In the genomic region with DNA sequence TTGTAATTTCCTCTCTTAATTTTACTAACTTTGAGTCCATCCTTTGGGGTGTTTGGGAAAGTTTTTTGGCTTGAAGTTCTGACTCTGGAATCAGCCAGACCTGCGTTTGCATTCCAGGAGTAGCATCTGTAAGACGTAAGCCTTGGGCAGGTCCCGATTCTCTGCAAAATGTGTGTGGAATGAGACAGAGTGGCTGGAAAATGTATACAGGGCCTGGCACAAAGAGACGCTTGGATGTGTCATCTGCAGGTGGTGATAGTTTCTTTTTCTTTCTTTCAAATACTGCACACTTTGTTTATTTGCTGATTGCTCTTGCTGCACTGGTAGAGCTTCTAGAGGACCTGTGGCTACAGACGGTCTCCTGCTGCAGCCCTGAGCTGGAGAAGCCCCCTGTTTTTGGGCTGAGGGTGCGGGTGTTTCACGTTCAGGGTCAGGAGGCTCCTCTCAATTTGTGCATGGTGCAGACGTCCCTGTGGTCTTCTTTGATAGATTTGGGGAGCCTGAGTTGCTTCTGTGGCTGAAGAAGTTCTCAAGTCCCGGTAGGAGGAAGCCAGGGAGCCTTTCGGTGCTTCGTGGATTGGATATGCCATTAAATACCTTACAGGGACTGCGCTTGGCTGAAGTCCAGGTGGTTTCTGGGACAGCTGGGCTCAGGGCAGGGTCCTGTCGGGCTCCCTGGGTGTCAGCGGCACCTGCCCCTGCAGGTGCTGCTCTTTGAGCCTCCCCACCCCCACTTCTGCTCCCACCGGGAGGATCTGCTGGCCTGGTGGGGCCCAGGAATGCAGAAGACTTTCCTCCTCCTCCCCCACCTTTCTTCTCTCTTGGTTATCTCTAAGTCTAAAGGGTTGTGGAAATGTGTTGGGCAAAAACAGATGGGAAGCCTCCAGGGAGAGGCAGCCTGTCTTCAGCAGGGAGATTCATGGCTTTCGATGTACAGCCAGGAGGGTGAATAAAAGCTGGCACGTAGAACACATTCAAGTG, we compare ENCODE assay signal across 10 cellular contexts. TPM values are rescaled to one million over a fixed set of nuclear protein-coding genes. Genes with fewer than 3 reads are reported as not detected.
DNase-seq lines count a peak whose midpoint lies in the region; ATAC-seq and TF ChIP-seq lines count a peak whose summit lies in the region.
"Had no signal": no experiment of that assay in that cellular context is flagged by ENCODE, and none has a peak within 500 bp of the region (broad histone marks: within the 10 kb centered on the region; RNA-seq: fewer than 3 reads in every experiment).

No MANE protein-coding gene starts in this region.

- H3K9me3 ChIP-seq in SJSA1 (replicated peaks): no peaks in the 10 kb centered on the region

- peaks cover 51% of the 10 kb centered on the region for H3K4me1 ChIP-seq in SJSA1 (replicated peaks)

- TF ChIP-seq CTCF in HFF-Myc (IDR thresholded peaks at IDR 0.05; ENCODE audit: low read depth, low read length, missing control alignments): no peak
- no peak for TF ChIP-seq CTCF in GM10266 (IDR thresholded peaks at IDR 0.05; ENCODE audit: control insufficient read depth, insufficient read depth, low read depth, missing control alignments)

- H3K36me3 ChIP-seq in SJSA1: no peaks in the 10 kb centered on the region

- H3K4me3 ChIP-seq in HFF-Myc (replicated peaks; ENCODE audit: low read depth, low read length) (no peak overlapping the region), SJSA1 (peak overlapping the region; percentile 25)

- no peaks in the 10 kb centered on the region for H3K27me3 ChIP-seq in SJSA1 (replicated peaks)

- no peak for ATAC-seq in GM21360 (IDR thresholded peaks at IDR 0.05; ENCODE audit: unreplicated experiment)
- ATAC-seq in HG03159 (IDR thresholded peaks at IDR 0.05; ENCODE audit: unreplicated experiment): no peak

- DNase-seq in AG08395 (ENCODE audit: low spot score): peak; percentile 56
- peak; percentile 35 for DNase-seq in HFF-Myc (ENCODE audit: extremely low read depth, low read depth)
- DNase-seq in SJSA1 (ENCODE audit: low read depth in 1 of 2, low spot score in 2 of 2): peak; percentile 97
- DNase-seq in glomerular visceral epithelial cell (ENCODE audit: extremely low spot score): peak; percentile 45
- no peak for DNase-seq in GM10266 (ENCODE audit: extremely low spot score)
- no peak for DNase-seq in ecto neural progenitor cell (ENCODE audit: low spot score)
- DNase-seq: activated B cell treated with CpG ODN at 0.5 μM for 24 hours, dermis blood vessel endothelial cell had no signal

- peak overlapping the region; percentile 91 for H3K27ac ChIP-seq in SJSA1

RNA-seq across cellular contexts. Expression of gene GAS6, which starts 44.1 kb away (rescaled TPM):
- total RNA-seq in SJSA1 (2014; rRNA removed; shearing (Covaris generic)): 41.7 and 45.3 TPM in 2 replicates

Comparison
In these comparisons a context has a peak if more than half of its experiments do, and no peak if none do; other contexts are left out.
1. DNase-seq: peak in AG08395 (single experiment), HFF-Myc (single experiment), SJSA1 (2 of 2) and glomerular visceral epithelial cell (single experiment); none in GM10266 (single experiment) and ecto neural progenitor cell (single experiment).